ENCODE assay signal across 22 cellular contexts in the genomic region with DNA sequence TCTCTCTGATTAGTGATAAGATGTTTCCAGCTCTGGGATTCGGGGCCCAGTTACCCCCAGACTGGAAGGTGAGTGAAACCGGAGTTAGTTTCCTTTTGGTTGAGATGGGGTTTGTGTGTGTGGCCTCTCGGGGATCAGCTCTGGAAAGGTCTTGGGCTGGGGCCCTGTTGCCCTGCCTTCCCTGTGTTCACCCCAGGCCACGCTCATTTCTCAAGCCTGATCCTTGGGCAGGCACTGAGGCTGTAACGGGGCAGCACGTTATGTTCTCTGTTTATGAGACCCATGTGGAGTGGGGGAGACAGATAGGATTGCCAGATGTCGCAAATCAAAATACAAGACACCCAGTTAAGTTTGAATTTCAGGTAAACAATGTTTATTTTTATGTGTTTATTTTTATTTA. TPM values are rescaled to one million over a fixed set of nuclear protein-coding genes. Genes with fewer than 3 reads are reported as not detected.
A peak's percentile ranks its signal among the peaks of the same experiment; 100 is the strongest.
DNase-seq lines count a peak whose midpoint lies in the region; ATAC-seq and TF ChIP-seq lines count a peak whose summit lies in the region.
"Had no signal": no experiment of that assay in that cellular context is flagged by ENCODE, and none has a peak within 500 bp of the region (broad histone marks: within the 10 kb centered on the region; RNA-seq: fewer than 3 reads in every experiment).

No MANE protein-coding gene starts in this region.

- H4K20me1 ChIP-seq in BLaER1: no peaks in the 10 kb centered on the region

- H3K9ac ChIP-seq in BLaER1: no peak overlapping the region

- DNase-seq in CD8-positive, alpha-beta T cell: no peak
- DNase-seq in activated CD8-positive, alpha-beta T cell treated with anti-CD3 and anti-CD28 coated beads for 36 hours: no peak
- DNase-seq in D341Med (ENCODE audit: low spot score): no peak
- DNase-seq in iPS-NIHi7 (ENCODE audit: extremely low spot score): no peak
- DNase-seq: amniotic stem cell; caudate nucleus; effector CD4-positive, alpha-beta T cell; esophagus squamous epithelium; HCEC 1CT; MV-4-11; NCI-H2029; NCI-H510A; SHP77 treated with DMSO at 0.1 percent for 48 hours; sigmoid colon; T-helper 9 cell; uterus had no signal

- H3K36me3 ChIP-seq in BLaER1: peaks cover 44% of the 10 kb centered on the region
- H3K36me3 ChIP-seq in CD8-positive, alpha-beta T cell (ENCODE audit: insufficient read depth, low read length): no peaks in the 10 kb centered on the region
- H3K36me3 ChIP-seq: pancreas, uterus had no signal

- H3K4me3 Mint-ChIP-seq in CD8-positive, alpha-beta T cell: peak overlapping the region; percentile 64
- H3K4me3 Mint-ChIP-seq in activated CD8-positive, alpha-beta T cell treated with anti-CD3 and anti-CD28 coated beads for 36 hours: no peak overlapping the region

- H3K27ac ChIP-seq in BLaER1 (peak overlapping the region; percentile 14; the same call in 1 of the 2 replicates), layer of hippocampus (ENCODE audit: low read depth, low read length) (peak overlapping the region; percentile 28)
- H3K27ac ChIP-seq in CD8-positive, alpha-beta T cell (ENCODE audit: low read depth, low read length): no peak overlapping the region
- H3K27ac ChIP-seq: esophagus squamous epithelium, left lung, pancreas, sigmoid colon, uterus had no signal

- H3K27me3 Mint-ChIP-seq in CD8-positive, alpha-beta T cell (ENCODE audit: low read depth): no peaks in the 10 kb centered on the region
- H3K27me3 Mint-ChIP-seq in activated CD8-positive, alpha-beta T cell treated with anti-CD3 and anti-CD28 coated beads for 36 hours: no peaks in the 10 kb centered on the region

- TF ChIP-seq CTCF in CD8-positive, alpha-beta T cell (IDR thresholded peaks at IDR 0.05): no peak
- no peak for TF ChIP-seq CTCF in activated CD8-positive, alpha-beta T cell treated with anti-CD3 and anti-CD28 coated beads for 36 hours (IDR thresholded peaks at IDR 0.05)

- peak overlapping the region; percentile 97 for H3K27ac Mint-ChIP-seq in CD8-positive, alpha-beta T cell
- peak overlapping the region; percentile 88 for H3K27ac Mint-ChIP-seq in activated CD8-positive, alpha-beta T cell treated with anti-CD3 and anti-CD28 coated beads for 36 hours

- peaks cover 82% of the 10 kb centered on the region for H3K4me1 ChIP-seq in BLaER1
- H3K4me1 ChIP-seq in CD8-positive, alpha-beta T cell (ENCODE audit: insufficient read depth, low read length): peaks cover 92% of the 10 kb centered on the region
- H3K4me1 ChIP-seq: pancreas, uterus had no signal

- no peaks in the 10 kb centered on the region for H3K9me3 ChIP-seq in BLaER1
- no peaks in the 10 kb centered on the region for H3K9me3 ChIP-seq in CD8-positive, alpha-beta T cell (ENCODE audit: low read length)
- H3K9me3 ChIP-seq: esophagus squamous epithelium, left lung, pancreas, sigmoid colon, uterus had no signal

- POLR2A ChIA-PET in CD8-positive, alpha-beta T cell (lab: Charles Lee): interaction anchor here (0.6 to 4.7 kb wide), 4 partner anchors 10 to 40 kb away, joined by 3 to 26 read pairs (median 6); partner anchors contain the start of gene CPNE2
- POLR2A ChIA-PET in activated CD8-positive, alpha-beta T cell treated with anti-CD3 and anti-CD28 coated beads for 36 hours (lab: Charles Lee): interaction anchor here (0.8 to 4.3 kb wide), 6 partner anchors 9 to 138 kb away, joined by 3 to 23 read pairs (median 4); partner anchors contain the start of gene NLRC5

- no peaks in the 10 kb centered on the region for H3K9me3 Mint-ChIP-seq in CD8-positive, alpha-beta T cell
- no peaks in the 10 kb centered on the region for H3K9me3 Mint-ChIP-seq in activated CD8-positive, alpha-beta T cell treated with anti-CD3 and anti-CD28 coated beads for 36 hours

- H3K4me2 ChIP-seq in BLaER1: 0 out of 2 replicates have a peak overlapping the region, but pooled peaks have one; percentile 25

- H3K27me3 ChIP-seq in BLaER1 (no peaks in the 10 kb centered on the region), layer of hippocampus (ENCODE audit: control insufficient read depth, insufficient read depth, low read length) (no peaks in the 10 kb centered on the region)
- H3K27me3 ChIP-seq in CD8-positive, alpha-beta T cell (ENCODE audit: insufficient read depth, low read length): no peaks in the 10 kb centered on the region
- H3K27me3 ChIP-seq: esophagus squamous epithelium, left lung, pancreas, sigmoid colon, uterus had no signal

- no peak for ATAC-seq in CD8-positive, alpha-beta T cell
- no peak for ATAC-seq in activated CD8-positive, alpha-beta T cell treated with anti-CD3 and anti-CD28 coated beads for 36 hours
- no peak for ATAC-seq in HG03565 (IDR thresholded peaks at IDR 0.05; ENCODE audit: unreplicated experiment)
- ATAC-seq: left lung, pancreas had no signal

- H3K4me3 ChIP-seq in BLaER1: no peak overlapping the region
- H3K4me3 ChIP-seq in CD8-positive, alpha-beta T cell (ENCODE audit: low read depth, low read length): no peak overlapping the region
- H3K4me3 ChIP-seq: esophagus squamous epithelium, K562, left lung, pancreas, sigmoid colon, uterus had no signal

- peaks cover 94% of the 10 kb centered on the region for H3K4me1 Mint-ChIP-seq in CD8-positive, alpha-beta T cell (ENCODE audit: low read depth)
- peaks cover 89% of the 10 kb centered on the region for H3K4me1 Mint-ChIP-seq in activated CD8-positive, alpha-beta T cell treated with anti-CD3 and anti-CD28 coated beads for 36 hours (ENCODE audit: low read depth)

- CTCF ChIA-PET in CD8-positive, alpha-beta T cell (lab: Charles Lee): interaction anchor here (1.8 to 2.8 kb wide), 3 partner anchors 35 to 44 kb away, joined by 6 to 14 read pairs (median 6); partner anchors contain the start of gene CPNE2
- CTCF ChIA-PET in activated CD8-positive, alpha-beta T cell treated with anti-CD3 and anti-CD28 coated beads for 36 hours (lab: Charles Lee): interaction anchor here (0.7 to 3.0 kb wide), 5 partner anchors 16 to 163 kb away, joined by 3 to 17 read pairs (median 4); no protein-coding TSS in a partner anchor

- intact Hi-C loops in CD8-positive, alpha-beta T cell (cut with DNase I, micrococcal nuclease): loop anchor here (2.0 to 5.0 kb wide), 3 partner anchors 15 to 39 kb away; no protein-coding TSS in a partner anchor
- intact Hi-C loops in activated CD8-positive, alpha-beta T cell treated with anti-CD3 and anti-CD28 coated beads for 36 hours (cut with micrococcal nuclease): no loop called here

- no peaks in the 10 kb centered on the region for H3K36me3 Mint-ChIP-seq in CD8-positive, alpha-beta T cell
- H3K36me3 Mint-ChIP-seq in activated CD8-positive, alpha-beta T cell treated with anti-CD3 and anti-CD28 coated beads for 36 hours (ENCODE audit: low read depth): no peaks in the 10 kb centered on the region

RNA-seq across cellular contexts. Expression of gene CPNE2, which starts 35.5 kb away (rescaled TPM):
- 1 to 10 TPM; 5.7 to 6.8 TPM for total RNA-seq in CD8-positive, alpha-beta T cell
- total RNA-seq in activated CD8-positive, alpha-beta T cell treated with anti-CD3 and anti-CD28 coated beads for 36 hours: 10 to 100 TPM; 18.6 to 20.6 TPM

RNA-seq across cellular contexts. Expression of gene PSME3IP1, which starts 58.0 kb away (rescaled TPM):
- total RNA-seq in CD8-positive, alpha-beta T cell: 10 to 100 TPM; 82.6 to 87.2 TPM
- total RNA-seq in activated CD8-positive, alpha-beta T cell treated with anti-CD3 and anti-CD28 coated beads for 36 hours: 100 to 1,000 TPM; 101 to 103 TPM

RNA-seq across cellular contexts. Expression of gene RSPRY1, which starts 58.3 kb away (rescaled TPM):
- 10 to 100 TPM; 22.4 to 23.2 TPM for total RNA-seq in CD8-positive, alpha-beta T cell
- total RNA-seq in activated CD8-positive, alpha-beta T cell treated with anti-CD3 and anti-CD28 coated beads for 36 hours: 10 to 100 TPM; 24.5 to 29.4 TPM
